Comparison of ENCODE assay signal across 8 cellular contexts in genomic region chr2:72862239-72862988, GRCh38. TPM values are rescaled to one million over a fixed set of nuclear protein-coding genes. Genes with fewer than 3 reads are reported as not detected.
A peak's percentile ranks its signal among the peaks of the same experiment; 100 is the strongest.
DNase-seq lines count a peak whose midpoint lies in the region; ATAC-seq, FAIRE-seq and TF ChIP-seq lines count a peak whose summit lies in the region.

No MANE protein-coding gene starts in this region.

- peaks cover 8% of the 10 kb centered on the region for H3K4me1 Mint-ChIP-seq in activated naive CD4-positive, alpha-beta T cell treated with anti-CD3 and anti-CD28 coated beads, Interleukin-2, amount 50 U/mL, for 24 hours

- peak overlapping the region; percentile 73 for H3K4me3 Mint-ChIP-seq in activated naive CD4-positive, alpha-beta T cell treated with anti-CD3 and anti-CD28 coated beads, Interleukin-2, amount 50 U/mL, for 24 hours

- H3K36me3 ChIP-seq in pancreas (no peaks in the 10 kb centered on the region), tibial nerve (no peaks in the 10 kb centered on the region)

- WGBS in pancreas, 2 donors: 5% methylated on average over 33 of the region's 33 CpGs
- WGBS in tibial nerve, 2 donors: 8 to 12% methylated on average over 19 to 32 of the region's 33 CpGs

- H3K27ac ChIP-seq in pancreas (no peak overlapping the region), tibial nerve (no peak overlapping the region)

- ATAC-seq in HG02571 (IDR thresholded peaks at IDR 0.05; ENCODE audit: unreplicated experiment) (peak; percentile 92), SK-N-SH treated with all-trans-retinoic acid at 6 μM for 48 hours (peak; percentile 100), Right ventricle myocardium inferior (peak; percentile 98), pancreas (peak; percentile 98 to 99 (median 98))

- peaks cover 45% of the 10 kb centered on the region for H3K27me3 Mint-ChIP-seq in activated naive CD4-positive, alpha-beta T cell treated with anti-CD3 and anti-CD28 coated beads, Interleukin-2, amount 50 U/mL, for 24 hours

- intact Hi-C loops in Right ventricle myocardium inferior (cut with DNase I): loop anchor here (1.0 to 5.0 kb wide), 2 partner anchors 35 to 92 kb away; partner anchors contain the start of gene EXOC6B
- intact Hi-C loops in pancreas (cut with DNase I): no loop called here

- TF ChIP-seq EP300 in tibial nerve (IDR thresholded peaks at IDR 0.05): no peak

- FAIRE-seq in pancreas (lab: Jason Lieb, UNC): no peak

- H3K4me1 ChIP-seq in pancreas: no peaks in the 10 kb centered on the region
- H3K4me1 ChIP-seq in tibial nerve: peaks cover 0 to 12% (median 5%) of the 10 kb centered on the region in 4 donors

- H3K27me3 ChIP-seq in pancreas: no peaks in the 10 kb centered on the region
- H3K27me3 ChIP-seq in tibial nerve: peaks cover 0 to 33% of the 10 kb centered on the region in 2 donors

- TF ChIP-seq POLR2A in tibial nerve (IDR thresholded peaks at IDR 0.05): no peak

- no peaks in the 10 kb centered on the region for H3K36me3 Mint-ChIP-seq in activated naive CD4-positive, alpha-beta T cell treated with anti-CD3 and anti-CD28 coated beads, Interleukin-2, amount 50 U/mL, for 24 hours

- peak; percentile 84 for DNase-seq in GM10266 (ENCODE audit: extremely low spot score)
- peak; percentile 65 for DNase-seq in MV-4-11 (lab: John Stamatoyannopoulos, UW)
- DNase-seq in Right ventricle myocardium inferior (ENCODE audit: missing footprints): peak; percentile 93
- DNase-seq in pancreas: peak; percentile 78 to 98 (median 91)
- DNase-seq in tibial nerve (ENCODE audit: low spot score in 2 of 2): peak; percentile 67 to 81

- H3K9me3 Mint-ChIP-seq in activated naive CD4-positive, alpha-beta T cell treated with anti-CD3 and anti-CD28 coated beads, Interleukin-2, amount 50 U/mL, for 24 hours: no peaks in the 10 kb centered on the region

- no peak overlapping the region for H3K27ac Mint-ChIP-seq in activated naive CD4-positive, alpha-beta T cell treated with anti-CD3 and anti-CD28 coated beads, Interleukin-2, amount 50 U/mL, for 24 hours

- TF ChIP-seq CTCF in GM10266 (IDR thresholded peaks at IDR 0.05; ENCODE audit: control insufficient read depth, insufficient read depth, low read depth, missing control alignments) (peak; percentile 99), pancreas (IDR thresholded peaks at IDR 0.05) (peak; percentile 98 to 99 (median 99)), tibial nerve (IDR thresholded peaks at IDR 0.05) (peak; percentile 91 to 97 (median 92))

- no peaks in the 10 kb centered on the region for H3K9me3 ChIP-seq in pancreas
- no peaks in the 10 kb centered on the region for H3K9me3 ChIP-seq in tibial nerve

- H3K4me3 ChIP-seq in pancreas: peak overlapping the region in 2 of 4 donors; percentile 4 to 19
- peak overlapping the region in 2 of 4 donors; percentile 4 to 27 for H3K4me3 ChIP-seq in tibial nerve

TF ChIP-seq in SK-N-SH treated with all-trans-retinoic acid at 6 μM for 48 hours, 23 proteins besides CTCF, POLR2A, EP300 and RAD21:
- TF ChIP-seq ESRRG (CRISPR knock-in tag; IDR thresholded peaks at IDR 0.05) (no peak), ZFP3 (CRISPR knock-in tag; IDR thresholded peaks at IDR 0.05) (peak; percentile 62; the same call in 1 of the 2 replicates)
TF ChIP-seq in SK-N-SH treated with all-trans-retinoic acid at 6 μM for 48 hours: peak in this region for 1.

RNA-seq across cellular contexts. Expression of gene SPR, which starts 24.8 kb away (rescaled TPM):
- total RNA-seq in Right ventricle myocardium inferior (52.4 TPM), pancreas (10 to 100 TPM; 33.7 to 47.8 (median 38.7) TPM), tibial nerve (10 to 100 TPM; 22.0 to 33.3 (median 27.1) TPM)
- polyA plus RNA-seq in pancreas: 10 to 100 TPM; 31.3 to 38.8 TPM

RNA-seq across cellular contexts. Expression of gene EXOC6B, which starts 36.6 kb away (rescaled TPM):
- total RNA-seq in Right ventricle myocardium inferior (117 TPM), pancreas (10 to 100 TPM in 5 of 6 donors, 1 to 10 TPM in 1; 9.6 to 19.2 (median 12.4) TPM), tibial nerve (10 to 100 TPM; 22.1 to 41.1 (median 30.3) TPM)
- 1 to 10 TPM; 2.4 to 4.0 TPM for polyA plus RNA-seq in pancreas

RNA-seq across cellular contexts. Expression of gene EMX1, which starts 54.9 kb away (rescaled TPM):
- total RNA-seq in Right ventricle myocardium inferior (not detected), pancreas (under 1 TPM in 5 of 6 donors, not detected in 1; 0.13 to 0.37 (median 0.28) TPM), tibial nerve (not detected)
- under 1 TPM; 0.14 to 0.34 TPM for polyA plus RNA-seq in pancreas
